Comparison of ENCODE assay signal across 8 cellular contexts in genomic region chr11:65574963-65575567, GRCh38. TPM values are rescaled to one million over a fixed set of nuclear protein-coding genes. Genes with fewer than 3 reads are reported as not detected.
DNase-seq lines count a peak whose midpoint lies in the region; ATAC-seq, FAIRE-seq and TF ChIP-seq lines count a peak whose summit lies in the region.

No MANE protein-coding gene starts in this region.

- peak overlapping the region; percentile 90 for H3K4me3 ChIP-seq in GM12864 (ENCODE audit: low read depth, low read length)
- H3K4me3 ChIP-seq in mucosa of stomach (ENCODE audit: low read length) = peak overlapping the region; percentile 37

- DNase-seq in GM12864 (ENCODE audit: low read depth) (no peak), NCI-H69 (lab: John Stamatoyannopoulos, UW) (peak; percentile 92), cerebellum (ENCODE audit: low spot score) (peak; percentile 79), medulla oblongata (ENCODE audit: extremely low spot score) (no peak), RCC 7860 (ENCODE audit: low spot score) (no peak)

- peaks cover under 1% of the 10 kb centered on the region for H3K36me3 ChIP-seq in mucosa of stomach (ENCODE audit: control insufficient read depth, insufficient read depth, low read length)

- ATAC-seq in GM18517 (IDR thresholded peaks at IDR 0.05; ENCODE audit: unreplicated experiment) (no peak), HG03457 (IDR thresholded peaks at IDR 0.05; ENCODE audit: unreplicated experiment) (no peak)

- H3K9ac ChIP-seq in mucosa of stomach (ENCODE audit: low read length) = peak overlapping the region; percentile 50

- no peak for TF ChIP-seq CTCF in GM12864 (IDR thresholded peaks at IDR 0.05; ENCODE audit: low read depth, low read length, missing control alignments)

- H3K27me3 ChIP-seq in mucosa of stomach (ENCODE audit: control insufficient read depth, insufficient read depth, low read length) = no peaks in the 10 kb centered on the region

- H3K9me3 ChIP-seq in mucosa of stomach (ENCODE audit: control insufficient read depth, low read length) = no peaks in the 10 kb centered on the region

- H3K4me1 ChIP-seq in mucosa of stomach (ENCODE audit: control insufficient read depth, insufficient read depth, low read length) = peaks cover 70% of the 10 kb centered on the region

- FAIRE-seq in RCC 7860 (lab: Jason Lieb, UNC) = no peak

RNA-seq across cellular contexts. Expression of gene EHBP1L1, which starts 0.8 kb away (rescaled TPM):
- total RNA-seq in cerebellum = 11.4 TPM

RNA-seq across cellular contexts. Expression of gene FAM89B, which starts 2.7 kb away (rescaled TPM):
- total RNA-seq in cerebellum = 24.7 TPM

RNA-seq across cellular contexts. Expression of gene ZNRD2, which starts 4.8 kb away (rescaled TPM):
- 14.3 TPM for total RNA-seq in cerebellum

RNA-seq across cellular contexts. Expression of gene LTBP3, which starts 16.9 kb away (rescaled TPM):
- 27.9 TPM for total RNA-seq in cerebellum

RNA-seq across cellular contexts. Expression of gene KCNK7, which starts 20.5 kb away (rescaled TPM):
- total RNA-seq in cerebellum = 0.27 TPM

Comparison
In these comparisons a context has a peak if more than half of its experiments do, and no peak if none do; other contexts are left out.
1. DNase-seq: peak in NCI-H69 (single experiment) and cerebellum (single experiment); none in GM12864 (single experiment), medulla oblongata (single experiment) and RCC 7860 (single experiment).